In the genomic region with DNA sequence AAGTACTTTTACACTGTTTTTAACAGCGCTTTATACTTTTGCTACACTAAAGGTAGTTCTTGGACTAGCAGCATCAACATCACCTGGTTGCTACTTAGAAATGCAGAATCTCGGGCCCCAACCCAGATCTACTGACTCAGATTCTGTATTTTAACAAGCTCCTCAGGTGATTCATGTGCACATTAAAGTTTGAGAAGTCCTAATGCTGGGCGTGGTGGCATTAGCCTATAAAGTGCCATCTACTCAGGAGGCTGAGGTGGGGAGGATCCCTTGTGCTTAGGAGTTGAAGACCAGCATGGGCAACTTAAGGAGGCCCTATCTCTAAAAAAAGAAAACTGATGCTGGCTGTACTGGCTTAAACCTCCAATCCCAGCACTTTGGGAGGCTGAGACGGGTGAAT, we compare ENCODE assay signal across 26 cellular contexts. TPM values are rescaled to one million over a fixed set of nuclear protein-coding genes. Genes with fewer than 3 reads are reported as not detected.
"Had no signal": no experiment of that assay in that cellular context is flagged by ENCODE, and none has a peak within 500 bp of the region (broad histone marks: within the 10 kb centered on the region; RNA-seq: fewer than 3 reads in every experiment).

No MANE protein-coding gene starts in this region.

- H3K27ac ChIP-seq: PC-9 had no signal

- H2AFZ ChIP-seq: PC-9 had no signal

- H3K36me3 ChIP-seq: Peyer's patch had no signal

- H3K4me3 ChIP-seq: PC-9, Peyer's patch had no signal

- H3K27me3 ChIP-seq: Peyer's patch had no signal

- DNase-seq: IMR-90, Karpas-422, KG1, MM.1S, NCI-H1092 treated with DMSO at 0.1 percent for 48 hours, NCI-H1436, NCI-H187, NCI-H2029, NCI-H2081 treated with DMSO at 0.1 percent for 48 hours, NCI-H2171, NCI-H226, NCI-H446, NCI-H510A, NCI-H524 treated with DMSO at 0.1 percent for 48 hours, NCI-H69, NCI-H774, PC-9, Peyer's patch, Right ventricle myocardium superior, SIG-M5, SK-N-SH had no signal

- ATAC-seq: HepG2 had no signal

- H3K4me2 ChIP-seq: PC-9, SK-N-SH had no signal

- H3K9ac ChIP-seq: SK-N-SH had no signal

- H3K9me3 ChIP-seq: Peyer's patch, SK-N-SH had no signal

RNA-seq across cellular contexts. Expression of a gene that starts 26.7 kb away (rescaled TPM):
- total RNA-seq: HepG2, HT1080, IMR-90, OCI-LY7, PC-9, Right ventricle myocardium superior, RPMI7951, SK-MEL-5 had no signal
- polyA plus RNA-seq: HepG2, IMR-90, SK-N-SH had no signal
